Comparison of ENCODE assay signal across 8 cellular contexts in the genomic region with DNA sequence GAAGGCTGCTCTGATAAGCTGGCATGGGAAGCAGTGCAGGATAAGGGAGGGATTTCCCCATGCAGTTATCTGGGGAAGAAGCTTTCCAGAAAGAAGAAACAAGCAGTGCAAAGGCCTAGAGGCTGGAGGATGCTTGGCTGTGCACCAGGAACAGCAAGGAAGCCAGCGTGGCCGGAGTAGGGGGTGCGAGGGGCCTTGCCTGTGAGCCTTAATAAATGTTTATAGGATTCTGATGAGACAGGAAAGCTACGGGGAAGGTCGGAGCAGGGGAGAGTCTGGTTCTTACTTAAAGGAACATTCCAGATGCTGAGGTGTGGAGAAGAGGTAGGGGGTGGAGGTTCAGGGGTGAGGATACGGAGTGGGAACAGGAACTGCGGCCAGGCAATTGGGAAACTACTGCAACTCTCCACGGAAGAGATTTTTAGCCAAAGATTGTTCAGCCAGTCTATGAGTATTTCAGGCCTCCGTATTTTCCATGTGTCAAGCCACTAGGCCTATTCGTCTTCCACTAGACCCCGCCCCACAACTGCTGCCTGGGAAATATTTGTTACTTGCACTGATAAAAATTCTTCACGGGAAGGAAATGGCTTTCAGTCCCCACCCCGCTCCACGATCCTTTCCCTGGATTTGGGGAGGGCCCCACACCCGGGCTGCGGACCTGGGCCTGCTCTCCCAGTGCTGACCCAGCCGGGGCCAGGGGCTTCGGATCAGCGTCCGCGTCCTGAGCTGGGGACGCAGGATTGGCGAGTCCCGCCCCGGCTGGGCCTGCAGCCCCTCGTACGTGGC. TPM values are rescaled to one million over a fixed set of nuclear protein-coding genes. Genes with fewer than 3 reads are reported as not detected.
DNase-seq lines count a peak whose midpoint lies in the region; ATAC-seq, FAIRE-seq and TF ChIP-seq lines count a peak whose summit lies in the region.

No MANE protein-coding gene starts in this region.

- H3K79me2 ChIP-seq in MM.1S (ENCODE audit: low read length): peaks cover 54% of the 10 kb centered on the region
- peaks cover 44% of the 10 kb centered on the region for H3K79me2 ChIP-seq in endothelial cell of umbilical vein (ENCODE audit: control insufficient read depth, insufficient read depth, low read length)

- no peaks in the 10 kb centered on the region for H4K20me1 ChIP-seq in MM.1S (ENCODE audit: insufficient read depth, low read length)
- H4K20me1 ChIP-seq in endothelial cell of umbilical vein (replicated peaks; ENCODE audit: control insufficient read depth, extremely low read depth, insufficient read depth, low read length): no peaks in the 10 kb centered on the region

- H3K4me3 Mint-ChIP-seq in activated CD4-positive, alpha-beta memory T cell treated with anti-CD3 and anti-CD28 coated beads for 36 hours: peak overlapping the region; percentile 80
- peak overlapping the region; percentile 86 to 88 for H3K4me3 Mint-ChIP-seq in stimulated activated naive B cell treated with anti-CD40 and anti-IgM and Interleukin-4, amounts not matched to agents 10 μg/mL and 1 μg/mL and 100 μg/mL, for 72 hours

- peaks cover 22% of the 10 kb centered on the region for H3K36me3 Mint-ChIP-seq in activated CD4-positive, alpha-beta memory T cell treated with anti-CD3 and anti-CD28 coated beads for 36 hours
- peaks cover 19 to 30% of the 10 kb centered on the region in 2 donors for H3K36me3 Mint-ChIP-seq in stimulated activated naive B cell treated with anti-CD40 and anti-IgM and Interleukin-4, amounts not matched to agents 10 μg/mL and 1 μg/mL and 100 μg/mL, for 72 hours

- H3K9me2 ChIP-seq in MM.1S (replicated peaks; ENCODE audit: insufficient read depth, low read length): no peaks in the 10 kb centered on the region

- POLR2A ChIA-PET in activated CD4-positive, alpha-beta memory T cell treated with anti-CD3 and anti-CD28 coated beads for 36 hours (lab: Charles Lee): interaction anchor here (1.0 to 1.7 kb wide), 5 partner anchors 10 to 75 kb away, joined by 3 to 7 read pairs (median 3); a partner anchor contains a TSS
- POLR2A ChIA-PET in endothelial cell of umbilical vein (lab: Charles Lee): interaction anchor here (0.7 kb wide), 1 partner anchor 113 kb away, joined by 4 read pairs; no protein-coding TSS in a partner anchor

- dilution Hi-C loops in endothelial cell of umbilical vein (cut with MboI; ENCODE audit: extremely low pct_ligation_motif_present, low sequenced_read_pairs): no loop called here

- H3K9me1 ChIP-seq in endothelial cell of umbilical vein (replicated peaks; ENCODE audit: control insufficient read depth, extremely low read depth, insufficient read depth, low read length): no peaks in the 10 kb centered on the region

- no peak for TF ChIP-seq CTCF in MM.1S (IDR thresholded peaks at IDR 0.05; ENCODE audit: low read length)
- no peak for TF ChIP-seq CTCF in endothelial cell of umbilical vein (IDR thresholded peaks at IDR 0.05; ENCODE audit: extremely low read depth in 1 of 2, insufficient read depth in 1 of 2, low read depth in 1 of 2, low read length in 2 of 2)

- H3K27me3 Mint-ChIP-seq in activated CD4-positive, alpha-beta memory T cell treated with anti-CD3 and anti-CD28 coated beads for 36 hours: no peaks in the 10 kb centered on the region
- no peaks in the 10 kb centered on the region for H3K27me3 Mint-ChIP-seq in stimulated activated naive B cell treated with anti-CD40 and anti-IgM and Interleukin-4, amounts not matched to agents 10 μg/mL and 1 μg/mL and 100 μg/mL, for 72 hours

- H3K4me3 ChIP-seq in MM.1S (ENCODE audit: low read length) (peak overlapping the region; percentile 96), endothelial cell of umbilical vein (replicated peaks in 1 of 3; ENCODE audit: insufficient read depth in 1 of 3, low read depth in 1 of 3, low read length in 3 of 3) (peak overlapping the region; percentile 56 to 87 (median 84))

- FAIRE-seq in H54 (lab: Jason Lieb, UNC) (no peak), endothelial cell of umbilical vein (lab: Jason Lieb, UNC) (no peak)

- peak; percentile 16 for DNase-seq in NCI-H1092 treated with DMSO at 0.1 percent for 48 hours (lab: John Stamatoyannopoulos, UW)
- DNase-seq in NCI-H1092 (lab: John Stamatoyannopoulos, UW): no peak
- peak; percentile 58 for DNase-seq in H54 (ENCODE audit: insufficient read length, low spot score)
- peak; percentile 15 for DNase-seq in MM.1S
- peak; percentile 50 for DNase-seq in activated CD4-positive, alpha-beta memory T cell treated with anti-CD3 and anti-CD28 coated beads for 36 hours
- DNase-seq in endothelial cell of umbilical vein (ENCODE audit: low read depth, low spot score): peak; percentile 70
- peak; percentile 46 for DNase-seq in midbrain (lab: John Stamatoyannopoulos, UW)
- peak; percentile 14 for DNase-seq in stimulated activated naive B cell treated with anti-CD40 and anti-IgM and Interleukin-4, amounts not matched to agents 10 μg/mL and 1 μg/mL and 100 μg/mL, for 72 hours

- peak overlapping the region; percentile 90 for H3K9ac ChIP-seq in MM.1S (ENCODE audit: low read length)
- peak overlapping the region; percentile 90 for H3K9ac ChIP-seq in endothelial cell of umbilical vein (replicated peaks; ENCODE audit: extremely low read depth, insufficient read depth, low read length)

- H3K36me3 ChIP-seq in MM.1S (replicated peaks; ENCODE audit: insufficient read depth, low read length): no peaks in the 10 kb centered on the region
- no peaks in the 10 kb centered on the region for H3K36me3 ChIP-seq in endothelial cell of umbilical vein (ENCODE audit: control insufficient read depth in 2 of 2, extremely low read depth in 1 of 2, insufficient read depth in 2 of 2, low read length in 2 of 2)

- no TSS peak for BruUV-seq in endothelial cell of umbilical vein (replicated peaks; lab: Mats Ljungman, UMichigan)

- H3K27ac Mint-ChIP-seq in activated CD4-positive, alpha-beta memory T cell treated with anti-CD3 and anti-CD28 coated beads for 36 hours: peak overlapping the region; percentile 66
- peak overlapping the region; percentile 92 for H3K27ac Mint-ChIP-seq in stimulated activated naive B cell treated with anti-CD40 and anti-IgM and Interleukin-4, amounts not matched to agents 10 μg/mL and 1 μg/mL and 100 μg/mL, for 72 hours

- intact Hi-C loops in activated CD4-positive, alpha-beta memory T cell treated with anti-CD3 and anti-CD28 coated beads for 36 hours (cut with micrococcal nuclease): loop anchor here (2.0 to 5.0 kb wide), 4 partner anchors 41 to 716 kb away; a partner anchor contains a TSS
- intact Hi-C loops in endothelial cell of umbilical vein (cut with micrococcal nuclease): loop anchor here (2.0 kb wide), 1 partner anchor 41 kb away; a partner anchor contains a TSS

- H3K4me2 ChIP-seq in MM.1S (ENCODE audit: low read depth, low read length): peak overlapping the region; percentile 96
- peak overlapping the region; percentile 95 for H3K4me2 ChIP-seq in endothelial cell of umbilical vein (ENCODE audit: insufficient read depth, low read length)

- CTCF ChIA-PET in activated CD4-positive, alpha-beta memory T cell treated with anti-CD3 and anti-CD28 coated beads for 36 hours (lab: Charles Lee): interaction anchor here (0.6 to 1.4 kb wide), 4 partner anchors 10 to 1354 kb away, joined by 3 to 4 read pairs (median 3); no protein-coding TSS in a partner anchor
- CTCF ChIA-PET in endothelial cell of umbilical vein (lab: Charles Lee): interaction anchor here (0.9 to 1.8 kb wide), 5 partner anchors 13 to 721 kb away, joined by 3 to 8 read pairs (median 3); no protein-coding TSS in a partner anchor

- H2AFZ ChIP-seq in MM.1S (ENCODE audit: low read length) (peak overlapping the region; percentile 80), endothelial cell of umbilical vein (ENCODE audit: low read depth, low read length) (peak overlapping the region; percentile 80)

- ATAC-seq in stimulated activated naive B cell treated with anti-CD40 and anti-IgM and Interleukin-4, amounts not matched to agents 10 μg/mL and 1 μg/mL and 100 μg/mL, for 72 hours (replicated peaks): peak; percentile 31 to 33

- H3K4me1 ChIP-seq in MM.1S (ENCODE audit: low read length) (peaks cover 3% of the 10 kb centered on the region; the same call in 1 of the 2 replicates), endothelial cell of umbilical vein (ENCODE audit: control insufficient read depth, extremely low read depth, insufficient read depth, low read length) (peaks cover 25% of the 10 kb centered on the region)

- H3F3A ChIP-seq in MM.1S (ENCODE audit: insufficient read depth, low read length): no peaks in the 10 kb centered on the region

- H3K4me1 Mint-ChIP-seq in activated CD4-positive, alpha-beta memory T cell treated with anti-CD3 and anti-CD28 coated beads for 36 hours (ENCODE audit: low read depth): peaks cover 40% of the 10 kb centered on the region
- H3K4me1 Mint-ChIP-seq in stimulated activated naive B cell treated with anti-CD40 and anti-IgM and Interleukin-4, amounts not matched to agents 10 μg/mL and 1 μg/mL and 100 μg/mL, for 72 hours: peaks cover 32 to 51% of the 10 kb centered on the region in 2 donors

- TF ChIP-seq POLR2A in H54 (IDR thresholded peaks at IDR 0.05; ENCODE audit: low read depth, low read length): 0 out of 2 replicates have a peak, but pooled peaks have one; percentile 2
- no peak for TF ChIP-seq POLR2A in endothelial cell of umbilical vein (IDR thresholded peaks at IDR 0.05; ENCODE audit: low read depth, low read length)

- H3K9me3 ChIP-seq in MM.1S (replicated peaks; ENCODE audit: insufficient read depth, low read length) (no peaks in the 10 kb centered on the region), endothelial cell of umbilical vein (replicated peaks; ENCODE audit: control insufficient read depth, insufficient read depth, low read length) (no peaks in the 10 kb centered on the region)

- no peak overlapping the region for H3K27ac ChIP-seq in MM.1S (ENCODE audit: low read length)
- peak overlapping the region; percentile 42 for H3K27ac ChIP-seq in endothelial cell of umbilical vein (ENCODE audit: insufficient read depth, low read depth, low read length)

- H3K27me3 ChIP-seq in MM.1S (replicated peaks; ENCODE audit: insufficient read depth, low read length) (no peaks in the 10 kb centered on the region), endothelial cell of umbilical vein (ENCODE audit: control insufficient read depth in 2 of 2, insufficient read depth in 2 of 2, low read length in 2 of 2) (no peaks in the 10 kb centered on the region)

- H3K9me3 Mint-ChIP-seq in activated CD4-positive, alpha-beta memory T cell treated with anti-CD3 and anti-CD28 coated beads for 36 hours: no peaks in the 10 kb centered on the region
- peaks cover 0 to 3% of the 10 kb centered on the region in 2 donors for H3K9me3 Mint-ChIP-seq in stimulated activated naive B cell treated with anti-CD40 and anti-IgM and Interleukin-4, amounts not matched to agents 10 μg/mL and 1 μg/mL and 100 μg/mL, for 72 hours

RNA-seq across cellular contexts. Expression of a gene that starts 0.5 kb away (rescaled TPM):
- 10 to 100 TPM; 48.1 to 52.6 TPM for total RNA-seq in activated CD4-positive, alpha-beta memory T cell treated with anti-CD3 and anti-CD28 coated beads for 36 hours
- 39.6 and 41.1 TPM in 2 replicates for total RNA-seq in endothelial cell of umbilical vein
- 7.9 and 8.0 TPM in 2 replicates for polyA plus RNA-seq in endothelial cell of umbilical vein
- 7.9 and 8.3 TPM in 2 replicates for polyA plus RNA-seq in endothelial cell of umbilical vein (2011; cell fraction: cytosol; rRNA removed)
- 12.6 and 17.0 TPM in 2 replicates for polyA plus RNA-seq in endothelial cell of umbilical vein (2011; cell fraction: nucleus; rRNA removed)
- 17.7 and 27.8 TPM in 2 replicates for polyA plus RNA-seq in endothelial cell of umbilical vein (2012)
- polyA minus RNA-seq in endothelial cell of umbilical vein: 14.6 and 15.1 TPM in 2 replicates
- 21.1 TPM for polyA minus RNA-seq in endothelial cell of umbilical vein (2011; cell fraction: cytosol; rRNA and poly(A)+ RNA removed)
- 21.9 and 28.1 TPM in 2 replicates for polyA minus RNA-seq in endothelial cell of umbilical vein (2011; cell fraction: nucleus; rRNA and poly(A)+ RNA removed)

RNA-seq across cellular contexts. Expression of a gene that starts 32.2 kb away (rescaled TPM):
- total RNA-seq in activated CD4-positive, alpha-beta memory T cell treated with anti-CD3 and anti-CD28 coated beads for 36 hours: not detected
- not detected in 2 replicates for total RNA-seq in endothelial cell of umbilical vein
- polyA plus RNA-seq in endothelial cell of umbilical vein: not detected in 2 replicates
- polyA plus RNA-seq in endothelial cell of umbilical vein (2011; cell fraction: cytosol; rRNA removed): not detected in 2 replicates
- polyA plus RNA-seq in endothelial cell of umbilical vein (2011; cell fraction: nucleus; rRNA removed): not detected in 2 replicates
- not detected in 2 replicates for polyA plus RNA-seq in endothelial cell of umbilical vein (2012)
- polyA minus RNA-seq in endothelial cell of umbilical vein: not detected in 2 replicates
- not detected for polyA minus RNA-seq in endothelial cell of umbilical vein (2011; cell fraction: cytosol; rRNA and poly(A)+ RNA removed)
- not detected in 2 replicates for polyA minus RNA-seq in endothelial cell of umbilical vein (2011; cell fraction: nucleus; rRNA and poly(A)+ RNA removed)

RNA-seq across cellular contexts. Expression of a gene that starts 40.0 kb away (rescaled TPM):
- 10 to 100 TPM; 29.3 to 33.2 TPM for total RNA-seq in activated CD4-positive, alpha-beta memory T cell treated with anti-CD3 and anti-CD28 coated beads for 36 hours
- 36.3 and 41.5 TPM in 2 replicates for total RNA-seq in endothelial cell of umbilical vein
- 24.8 and 29.1 TPM in 2 replicates for polyA plus RNA-seq in endothelial cell of umbilical vein
- 22.8 and 29.4 TPM in 2 replicates for polyA plus RNA-seq in endothelial cell of umbilical vein (2011; cell fraction: cytosol; rRNA removed)
- polyA plus RNA-seq in endothelial cell of umbilical vein (2011; cell fraction: nucleus; rRNA removed): 12.3 and 14.4 TPM in 2 replicates
- 27.0 and 31.3 TPM in 2 replicates for polyA plus RNA-seq in endothelial cell of umbilical vein (2012)
- polyA minus RNA-seq in endothelial cell of umbilical vein: 10.5 and 11.6 TPM in 2 replicates
- 12.3 TPM for polyA minus RNA-seq in endothelial cell of umbilical vein (2011; cell fraction: cytosol; rRNA and poly(A)+ RNA removed)
- 6.2 and 10.3 TPM in 2 replicates for polyA minus RNA-seq in endothelial cell of umbilical vein (2011; cell fraction: nucleus; rRNA and poly(A)+ RNA removed)
